1 cellular context compared by ENCODE assay signal in genomic region chr7:87179180-87179579, GRCh38.
TF ChIP-seq lines count a peak whose summit lies in the region.

No MANE protein-coding gene starts in this region.

TF ChIP-seq in K562, 482 proteins besides CTCF, POLR2A, EP300 and RAD21:
- TF ChIP-seq, protein P1, sequence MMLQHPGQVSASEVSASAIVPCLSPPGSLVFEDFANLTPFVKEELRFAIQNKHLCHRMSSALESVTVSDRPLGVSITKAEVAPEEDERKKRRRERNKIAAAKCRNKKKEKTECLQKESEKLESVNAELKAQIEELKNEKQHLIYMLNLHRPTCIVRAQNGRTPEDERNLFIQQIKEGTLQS (IDR thresholded peaks at IDR 0.05): peak; percentile 56; the same call in 1 of the 2 replicates
- TF ChIP-seq, protein P1 (CRISPR knock-in tag; conservative IDR thresholded peaks at IDR 0.05): no peak
- TF ChIP-seq CEBPG (CRISPR knock-in tag; IDR thresholded peaks at IDR 0.05) (no peak), CEBPG (tag; conservative IDR thresholded peaks at IDR 0.05 in 1 of 2, IDR thresholded peaks at IDR 0.05 in 1 of 2) (peak in 1 of 2 experiments; percentile 68; a peak in 2 of 4 replicates), COPS2 (conservative IDR thresholded peaks at IDR 0.05) (no peak)
- TF ChIP-seq, protein P2, sequence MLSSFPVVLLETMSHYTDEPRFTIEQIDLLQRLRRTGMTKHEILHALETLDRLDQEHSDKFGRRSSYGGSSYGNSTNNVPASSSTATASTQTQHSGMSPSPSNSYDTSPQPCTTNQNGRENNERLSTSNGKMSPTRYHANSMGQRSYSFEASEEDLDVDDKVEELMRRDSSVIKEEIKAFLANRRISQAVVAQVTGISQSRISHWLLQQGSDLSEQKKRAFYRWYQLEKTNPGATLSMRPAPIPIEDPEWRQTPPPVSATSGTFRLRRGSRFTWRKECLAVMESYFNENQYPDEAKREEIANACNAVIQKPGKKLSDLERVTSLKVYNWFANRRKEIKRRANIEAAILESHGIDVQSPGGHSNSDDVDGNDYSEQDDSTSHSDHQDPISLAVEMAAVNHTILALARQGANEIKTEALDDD (IDR thresholded peaks at IDR 0.05): no peak
